Comparison of ENCODE assay signal across 8 cellular contexts in the genomic region with DNA sequence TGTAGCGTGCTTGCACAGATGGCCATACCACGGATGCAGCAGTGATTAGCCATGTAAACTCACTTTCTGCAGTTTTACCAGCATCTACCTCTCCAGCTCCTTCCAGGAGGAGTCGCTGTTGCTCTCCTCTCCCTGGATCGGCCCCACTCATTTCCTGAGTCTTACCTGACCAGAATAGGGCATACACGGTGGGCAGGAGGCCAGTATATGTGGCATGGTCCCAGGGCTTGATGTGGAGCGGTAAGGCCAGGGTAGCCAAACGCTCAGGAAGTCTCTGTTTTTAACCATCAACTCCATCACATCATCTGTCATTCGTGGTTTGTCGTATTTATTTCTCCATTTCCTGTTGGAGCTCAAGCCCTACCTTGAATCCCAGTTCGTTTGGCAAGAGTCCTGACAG.
A peak's percentile ranks its signal among the peaks of the same experiment; 100 is the strongest.
DNase-seq lines count a peak whose midpoint lies in the region; ATAC-seq, FAIRE-seq and TF ChIP-seq lines count a peak whose summit lies in the region.

No MANE protein-coding gene starts in this region.

- H3K4me1 ChIP-seq in KMS-11 (ENCODE audit: low read depth, poor library complexity, severe bottlenecking) (no peaks in the 10 kb centered on the region), adrenal gland (replicated peaks in 1 of 2) (no peaks in the 10 kb centered on the region), HepG2 (ENCODE audit: insufficient read depth, low read length) (no peaks in the 10 kb centered on the region; the same call in 1 of the 2 replicates)

- POLR2A ChIA-PET in HepG2 (lab: Yijun Ruan, JAX) = interaction anchor here (1.4 to 1.6 kb wide), 2 partner anchors 51 to 52 kb away, joined by 4 to 10 read pairs; no protein-coding TSS in a partner anchor

- H3K27me3 ChIP-seq in KMS-11 (ENCODE audit: insufficient read depth, low read depth) (no peaks in the 10 kb centered on the region), adrenal gland (no peaks in the 10 kb centered on the region), HepG2 (ENCODE audit: control insufficient read depth in 1 of 2, insufficient read depth in 2 of 2, low read length in 2 of 2) (no peaks in the 10 kb centered on the region)

- H3K36me3 ChIP-seq in KMS-11 (ENCODE audit: insufficient read depth) (no peaks in the 10 kb centered on the region), adrenal gland (replicated peaks in 1 of 2) (no peaks in the 10 kb centered on the region), HepG2 (replicated peaks in 1 of 2; ENCODE audit: control insufficient read depth in 1 of 2, insufficient read depth in 2 of 2, low read length in 2 of 2) (no peaks in the 10 kb centered on the region)

- H3K9ac ChIP-seq in KMS-11 (no peak overlapping the region), HepG2 (ENCODE audit: insufficient read depth, low read depth, low read length) (no peak overlapping the region)

- in situ Hi-C loops in HepG2 (cut with HindIII; ENCODE audit: extremely low pct_ligation_motif_present, low pct_unique_long_range_greater_than_20kb) = loop anchor here (5.0 to 10.0 kb wide), 2 partner anchors 514 to 1206 kb away; no protein-coding TSS in a partner anchor

- DNase-seq in NCI-H526 (lab: John Stamatoyannopoulos, UW) (peak; percentile 1 to 60), NCI-H526 treated with DMSO at 0.1 percent for 48 hours (lab: John Stamatoyannopoulos, UW) (no peak), adrenal gland (peak; percentile 21 to 79 (median 32)), HepG2 (ENCODE audit: low spot score) (peak; percentile 24), amniotic stem cell (lab: John Stamatoyannopoulos, UW) (no peak), T1000 (lab: John Stamatoyannopoulos, UW) (no peak)

- H3K4me3 ChIP-seq in KMS-11 (IDR thresholded peaks at IDR 0.05; ENCODE audit: insufficient read depth, low read depth, low read length) (no peak overlapping the region), adrenal gland (no peak overlapping the region), HepG2 (replicated peaks in 1 of 3; ENCODE audit: insufficient read depth in 1 of 3, low read depth in 2 of 3, low read length in 3 of 3) (no peak overlapping the region)

- 41 to 51% (median 46%) methylated on average over 10 of the region's 10 CpGs for WGBS in adrenal gland, 4 donors
- 48% methylated on average over 7 of the region's 10 CpGs for WGBS in HepG2 (ENCODE audit: low lambda C conversion rate)

- no peaks in the 10 kb centered on the region for H3K9me3 ChIP-seq in adrenal gland (replicated peaks in 1 of 3)
- no peaks in the 10 kb centered on the region for H3K9me3 ChIP-seq in HepG2 (ENCODE audit: low read length)

- peak; percentile 77 for TF ChIP-seq RAD21 in HepG2 (CRISPR knock-in tag; IDR thresholded peaks at IDR 0.05)

- CTCF ChIA-PET in HepG2 (lab: Yijun Ruan, JAX; ENCODE audit: low intra/inter-chr PET ratio, low total read pairs) = interaction anchor here (1.9 kb wide), 1 partner anchor 1206 kb away, joined by 8 read pairs; no protein-coding TSS in a partner anchor

- H4K20me1 ChIP-seq in KMS-11 (ENCODE audit: insufficient read depth) (no peaks in the 10 kb centered on the region), HepG2 (ENCODE audit: insufficient read depth, low read length) (no peaks in the 10 kb centered on the region)

- H2AFZ ChIP-seq in KMS-11 (ENCODE audit: low read depth) = no peak overlapping the region
- no peak overlapping the region for H2AFZ ChIP-seq in HepG2 (ENCODE audit: low read length)

- peak; percentile 74 for FAIRE-seq in HepG2 (lab: Jason Lieb, UNC)

- no peak for TF ChIP-seq EP300 in HepG2 (IDR thresholded peaks at IDR 0.05; ENCODE audit: low read depth in 2 of 2, low read length in 2 of 2)
- no peak for TF ChIP-seq EP300 in HepG2 (CRISPR knock-in tag; IDR thresholded peaks at IDR 0.05; ENCODE audit: borderline replicate concordance)

- H3K27ac ChIP-seq in KMS-11 = no peak overlapping the region
- H3K27ac ChIP-seq in adrenal gland = no peak overlapping the region
- H3K27ac ChIP-seq in HepG2 (ENCODE audit: extremely low read length, insufficient read depth, low read length) = no peak overlapping the region

- TF ChIP-seq POLR2A in adrenal gland (IDR thresholded peaks at IDR 0.05) (no peak), HepG2 (IDR thresholded peaks at IDR 0.05; ENCODE audit: insufficient read depth in 1 of 2, low read depth in 2 of 2, low read length in 2 of 2) (no peak)

- BruUV-seq in HepG2 (replicated peaks; lab: Mats Ljungman, UMichigan) = no TSS peak

- intact Hi-C loops in adrenal gland (cut with DNase I) = loop anchor here (5.0 to 10.0 kb wide), 3 partner anchors 1204 to 1326 kb away; no protein-coding TSS in a partner anchor
- intact Hi-C loops in HepG2 (cut with micrococcal nuclease; ENCODE audit: unreplicated experiment) = loop anchor here (1.0 to 5.0 kb wide), 4 partner anchors 51 to 1209 kb away; no protein-coding TSS in a partner anchor

- ATAC-seq in HepG2 (peak; percentile 83), GM18873 (IDR thresholded peaks at IDR 0.05; ENCODE audit: low FRiP score, unreplicated experiment) (no peak)

- H3K4me2 ChIP-seq in KMS-11 (no peak overlapping the region), HepG2 (ENCODE audit: low read depth, low read length) (no peak overlapping the region)

- 0 out of 2 replicates have a peak, but pooled peaks have one; percentile 20 for TF ChIP-seq CTCF in KMS-11 (conservative IDR thresholded peaks at IDR 0.05; ENCODE audit: low read depth, low read length)
- TF ChIP-seq CTCF in adrenal gland (IDR thresholded peaks at IDR 0.05) = peak; percentile 28 to 62 (median 47)
- peak; percentile 92 for TF ChIP-seq CTCF in HepG2 (CRISPR knock-in tag; IDR thresholded peaks at IDR 0.05)

- H3K79me2 ChIP-seq in KMS-11 (ENCODE audit: insufficient read depth, low read depth) = no peaks in the 10 kb centered on the region
- no peaks in the 10 kb centered on the region for H3K79me2 ChIP-seq in HepG2 (ENCODE audit: insufficient read depth, low read length)

TF ChIP-seq in HepG2, 621 proteins besides CTCF, POLR2A, EP300 and RAD21 (continues in another document):
- TF ChIP-seq, protein P1, sequence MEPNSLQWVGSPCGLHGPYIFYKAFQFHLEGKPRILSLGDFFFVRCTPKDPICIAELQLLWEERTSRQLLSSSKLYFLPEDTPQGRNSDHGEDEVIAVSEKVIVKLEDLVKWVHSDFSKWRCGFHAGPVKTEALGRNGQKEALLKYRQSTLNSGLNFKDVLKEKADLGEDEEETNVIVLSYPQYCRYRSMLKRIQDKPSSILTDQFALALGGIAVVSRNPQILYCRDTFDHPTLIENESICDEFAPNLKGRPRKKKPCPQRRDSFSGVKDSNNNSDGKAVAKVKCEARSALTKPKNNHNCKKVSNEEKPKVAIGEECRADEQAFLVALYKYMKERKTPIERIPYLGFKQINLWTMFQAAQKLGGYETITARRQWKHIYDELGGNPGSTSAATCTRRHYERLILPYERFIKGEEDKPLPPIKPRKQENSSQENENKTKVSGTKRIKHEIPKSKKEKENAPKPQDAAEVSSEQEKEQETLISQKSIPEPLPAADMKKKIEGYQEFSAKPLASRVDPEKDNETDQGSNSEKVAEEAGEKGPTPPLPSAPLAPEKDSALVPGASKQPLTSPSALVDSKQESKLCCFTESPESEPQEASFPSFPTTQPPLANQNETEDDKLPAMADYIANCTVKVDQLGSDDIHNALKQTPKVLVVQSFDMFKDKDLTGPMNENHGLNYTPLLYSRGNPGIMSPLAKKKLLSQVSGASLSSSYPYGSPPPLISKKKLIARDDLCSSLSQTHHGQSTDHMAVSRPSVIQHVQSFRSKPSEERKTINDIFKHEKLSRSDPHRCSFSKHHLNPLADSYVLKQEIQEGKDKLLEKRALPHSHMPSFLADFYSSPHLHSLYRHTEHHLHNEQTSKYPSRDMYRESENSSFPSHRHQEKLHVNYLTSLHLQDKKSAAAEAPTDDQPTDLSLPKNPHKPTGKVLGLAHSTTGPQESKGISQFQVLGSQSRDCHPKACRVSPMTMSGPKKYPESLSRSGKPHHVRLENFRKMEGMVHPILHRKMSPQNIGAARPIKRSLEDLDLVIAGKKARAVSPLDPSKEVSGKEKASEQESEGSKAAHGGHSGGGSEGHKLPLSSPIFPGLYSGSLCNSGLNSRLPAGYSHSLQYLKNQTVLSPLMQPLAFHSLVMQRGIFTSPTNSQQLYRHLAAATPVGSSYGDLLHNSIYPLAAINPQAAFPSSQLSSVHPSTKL (CRISPR knock-in tag; IDR thresholded peaks at IDR 0.05) = peak; percentile 13; the same call in 1 of the 2 replicates
- no peak for TF ChIP-seq SOX13 (IDR thresholded peaks at IDR 0.05)
- TF ChIP-seq SOX13 (CRISPR knock-in tag; conservative IDR thresholded peaks at IDR 0.05 in 1 of 2, IDR thresholded peaks at IDR 0.05 in 1 of 2) = 0 out of 4 replicates have a peak, but pooled peaks of 1 of the 2 experiments have one; percentile 11
- TF ChIP-seq, protein P2, sequence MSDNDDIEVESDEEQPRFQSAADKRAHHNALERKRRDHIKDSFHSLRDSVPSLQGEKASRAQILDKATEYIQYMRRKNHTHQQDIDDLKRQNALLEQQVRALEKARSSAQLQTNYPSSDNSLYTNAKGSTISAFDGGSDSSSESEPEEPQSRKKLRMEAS (IDR thresholded peaks at IDR 0.05) = no peak
- no peak for TF ChIP-seq MAF1 (CRISPR knock-in tag; IDR thresholded peaks at IDR 0.05; ENCODE audit: borderline replicate concordance)
- TF ChIP-seq STAG1 (CRISPR knock-in tag; IDR thresholded peaks at IDR 0.05) = peak; percentile 92
- TF ChIP-seq ETV6 (CRISPR knock-in tag; conservative IDR thresholded peaks at IDR 0.05) = no peak
- TF ChIP-seq CEBPB (IDR thresholded peaks at IDR 0.05; ENCODE audit: borderline replicate concordance, low read depth, low read length) = no peak
- TF ChIP-seq ZNF644 (CRISPR knock-in tag; IDR thresholded peaks at IDR 0.05; ENCODE audit: low read depth) = peak; percentile 45; the same call in 1 of the 2 replicates
- no peak for TF ChIP-seq REXO4 (CRISPR knock-in tag; IDR thresholded peaks at IDR 0.05; ENCODE audit: borderline replicate concordance)
- TF ChIP-seq TGIF2 (CRISPR knock-in tag; IDR thresholded peaks at IDR 0.05) = 0 out of 2 replicates have a peak, but pooled peaks have one; percentile 47
- TF ChIP-seq, protein P3, sequence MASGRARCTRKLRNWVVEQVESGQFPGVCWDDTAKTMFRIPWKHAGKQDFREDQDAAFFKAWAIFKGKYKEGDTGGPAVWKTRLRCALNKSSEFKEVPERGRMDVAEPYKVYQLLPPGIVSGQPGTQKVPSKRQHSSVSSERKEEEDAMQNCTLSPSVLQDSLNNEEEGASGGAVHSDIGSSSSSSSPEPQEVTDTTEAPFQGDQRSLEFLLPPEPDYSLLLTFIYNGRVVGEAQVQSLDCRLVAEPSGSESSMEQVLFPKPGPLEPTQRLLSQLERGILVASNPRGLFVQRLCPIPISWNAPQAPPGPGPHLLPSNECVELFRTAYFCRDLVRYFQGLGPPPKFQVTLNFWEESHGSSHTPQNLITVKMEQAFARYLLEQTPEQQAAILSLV (CRISPR knock-in tag; IDR thresholded peaks at IDR 0.05; ENCODE audit: borderline replicate concordance) = no peak
- TF ChIP-seq ZNF496 (CRISPR knock-in tag; IDR thresholded peaks at IDR 0.05; ENCODE audit: insufficient replicate concordance) = no peak
- no peak for TF ChIP-seq SKI (IDR thresholded peaks at IDR 0.05; ENCODE audit: partially characterized antibody)
- no peak for TF ChIP-seq SOX6 (IDR thresholded peaks at IDR 0.05)
- TF ChIP-seq SOX6 (CRISPR knock-in tag; IDR thresholded peaks at IDR 0.05) = no peak
- no peak for TF ChIP-seq HOXA3 (CRISPR knock-in tag; IDR thresholded peaks at IDR 0.05)

Comparison
In these comparisons a context has a peak if more than half of its experiments do, and no peak if none do; other contexts are left out.
1. DNase-seq: peak in NCI-H526 (2 of 2), adrenal gland (7 of 7) and HepG2 (single experiment); none in NCI-H526 treated with DMSO at 0.1 percent for 48 hours (single experiment), amniotic stem cell (single experiment) and T1000 (single experiment).
2. CTCF ChIP-seq: peak in every context shown above with its lines; median percentile 92 in HepG2; 47 in adrenal gland; 20 in KMS-11.